Comparison of ENCODE assay signal across 8 cellular contexts in the genomic region with DNA sequence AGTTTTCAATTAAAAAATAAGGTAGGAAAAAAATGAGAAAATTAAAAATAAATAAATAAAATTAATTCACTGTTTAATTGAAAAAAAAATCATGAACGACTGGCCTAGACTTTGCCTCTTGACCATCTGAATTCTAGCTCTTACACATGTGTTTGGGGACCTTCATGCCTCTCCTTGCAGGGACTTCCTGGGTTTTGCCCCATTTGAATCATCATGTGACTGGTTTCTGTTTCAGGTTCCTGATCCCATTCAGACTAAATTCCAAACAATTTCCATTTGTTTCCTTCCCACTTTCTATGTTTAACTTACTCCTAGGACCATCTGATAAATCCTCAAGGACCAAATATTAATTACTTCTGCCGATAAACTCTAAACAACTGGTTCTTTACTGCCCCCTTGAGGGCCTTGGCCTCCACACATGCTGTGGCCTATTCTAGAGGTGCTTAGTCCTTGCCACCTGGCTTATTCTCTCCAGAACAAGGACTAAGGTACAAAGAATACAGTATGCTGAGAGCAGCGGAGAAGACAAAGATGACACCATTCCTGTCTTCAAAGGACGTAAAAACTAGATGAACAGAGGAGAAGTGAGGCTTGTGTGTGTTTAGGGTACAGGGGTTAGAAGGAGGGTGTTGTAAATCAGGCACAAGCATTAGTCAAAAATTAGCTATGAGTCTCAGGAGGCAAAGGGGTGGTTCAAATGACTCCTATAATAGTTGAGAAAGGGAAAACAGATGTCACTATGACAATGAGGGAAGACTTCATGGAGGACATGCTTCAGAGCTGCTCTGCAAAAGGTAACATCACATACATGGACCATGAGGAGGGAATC.
A peak's percentile ranks its signal among the peaks of the same experiment; 100 is the strongest.
DNase-seq lines count a peak whose midpoint lies in the region; ATAC-seq, FAIRE-seq and TF ChIP-seq lines count a peak whose summit lies in the region.

No MANE protein-coding gene starts in this region.

- DNase-seq in AML-193 (lab: John Stamatoyannopoulos, UW) (peak; percentile 16 to 42), GM13976 (ENCODE audit: low spot score) (peak; percentile 4), NCI-H1694 treated with DMSO at 0.1 percent for 48 hours (lab: John Stamatoyannopoulos, UW) (peak; percentile 3), left kidney (ENCODE audit: low read depth, low spot score) (peak; percentile 76), omental fat pad (ENCODE audit: low spot score) (no peak), frontal cortex (ENCODE audit: low spot score in 2 of 2) (no peak)

- TF ChIP-seq CTCF in GM13976 (IDR thresholded peaks at IDR 0.05; ENCODE audit: borderline replicate concordance, control extremely low read depth, extremely low read depth, insufficient read depth, missing control alignments) (no peak), VCaP (conservative IDR thresholded peaks at IDR 0.05) (peak; percentile 94), omental fat pad (IDR thresholded peaks at IDR 0.05) (no peak)

- FAIRE-seq in frontal cortex (lab: Jason Lieb, UNC) = no peak

- ATAC-seq in HG02852 (IDR thresholded peaks at IDR 0.05; ENCODE audit: unreplicated experiment) (peak; percentile 87), omental fat pad (ENCODE audit: low FRiP score) (no peak)

- in situ Hi-C loops in GM13976 (cut with MboI; ENCODE audit: low sequenced_read_pairs, unreplicated experiment) = no loop called here

- no peak overlapping the region for H3K27ac ChIP-seq in VCaP

Comparison
In these comparisons a context has a peak if more than half of its experiments do, and no peak if none do; other contexts are left out.
1. DNase-seq: peak in AML-193 (2 of 2), GM13976 (single experiment), NCI-H1694 treated with DMSO at 0.1 percent for 48 hours (single experiment) and left kidney (single experiment); none in omental fat pad (single experiment) and frontal cortex (0 of 2).